ENCODE assay signal across 8 cellular contexts in the genomic region with DNA sequence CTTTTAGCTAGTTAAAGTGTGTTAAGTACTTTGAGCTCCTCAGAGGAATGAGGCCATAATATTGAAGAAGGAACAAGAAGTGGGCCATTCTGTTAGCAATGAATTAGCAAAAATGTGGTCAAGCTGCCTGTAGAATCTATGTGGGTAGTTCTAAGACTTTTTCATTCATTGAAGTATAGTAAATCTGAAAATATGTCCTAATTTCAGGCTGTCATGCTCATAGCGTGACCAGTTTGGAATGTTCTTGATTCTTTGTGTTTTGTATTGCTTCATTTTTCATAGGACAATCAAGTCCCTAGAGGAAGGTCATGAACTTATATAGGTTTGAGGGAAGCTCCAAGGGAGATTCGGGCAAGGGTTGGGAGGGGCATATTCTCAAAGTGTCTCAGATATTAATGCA.
"Had no signal": no experiment of that assay in that cellular context is flagged by ENCODE, and none has a peak within 500 bp of the region (broad histone marks: within the 10 kb centered on the region; RNA-seq: fewer than 3 reads in every experiment).

No MANE protein-coding gene starts in this region.

- H2AFZ ChIP-seq: GM23248 had no signal

- H3K27ac ChIP-seq: GM23248 had no signal

- H3K36me3 ChIP-seq: HAP-1 had no signal

- H3K9me3 ChIP-seq: HAP-1 had no signal

- DNase-seq: GM23248, GOT3, H7, HFFc6, IMR-90 had no signal

- H3K9ac ChIP-seq: GM23248 had no signal

- FAIRE-seq: HTR-8/SVneo, K562 had no signal

- H3K4me1 ChIP-seq: HAP-1 had no signal

- H3K4me3 ChIP-seq: GM23248, HAP-1, K562 had no signal
